Comparison of ENCODE assay signal across 29 cellular contexts in genomic region chr1:50707824-50708223, GRCh38.
"Had no signal": no experiment of that assay in that cellular context is flagged by ENCODE, and none has a peak within 500 bp of the region (broad histone marks: within the 10 kb centered on the region; RNA-seq: fewer than 3 reads in every experiment).

No MANE protein-coding gene starts in this region.

- DNase-seq: activated CD4-positive, alpha-beta T cell treated with anti-CD3 and anti-CD28 coated beads for 36 hours; activated CD4-positive, alpha-beta T cell treated with anti-CD3 and anti-CD28 coated beads, Interleukin-2, amount 50 U/mL, for 48 hours; activated CD4-positive, CD25-positive, alpha-beta regulatory T cell; activated effector memory CD4-positive, alpha-beta T cell treated with Interleukin-2 at 50 U/mL for 16 hours; activated naive CD4-positive, alpha-beta T cell; activated naive CD8-positive, alpha-beta T cell treated with anti-CD3 and anti-CD28 coated beads, Interleukin-2, amount 50 U/mL, for 24 hours; activated T-cell treated with anti-CD3 and anti-CD28 coated beads for 4 hours; amniotic stem cell; body of pancreas; central memory CD4-positive, alpha-beta T cell; KG1; NCI-H1092; NCI-H1417; NCI-H1930; NCI-H2171 treated with DMSO at 0.1 percent for 48 hours; NCI-H226; NCI-H526; NCI-H774; NK-92 treated with Interleukin-12 subunit alpha and Interleukin-12 subunit beta, amount 100 ng/mL, for 24 hours; OCI-M1; RPMI8226; T-cell had no signal

- H3K27ac ChIP-seq: ascending aorta, body of pancreas, SK-N-MC, VCaP had no signal

- ATAC-seq: activated CD4-positive, alpha-beta T cell treated with anti-CD3 and anti-CD28 coated beads for 36 hours; activated naive CD8-positive, alpha-beta T cell treated with anti-CD3 and anti-CD28 coated beads, Interleukin-2, amount 50 U/mL, for 24 hours; body of pancreas; Panc1; Right ventricle myocardium inferior; T-cell had no signal

- H3K36me3 Mint-ChIP-seq: IgD-negative memory B cell, T-cell had no signal

- H3K27me3 Mint-ChIP-seq: activated CD4-positive, alpha-beta T cell treated with anti-CD3 and anti-CD28 coated beads for 36 hours; activated naive CD4-positive, alpha-beta T cell treated with anti-CD3 and anti-CD28 coated beads, Interleukin-2, amount 50 U/mL, for 24 hours; activated naive CD8-positive, alpha-beta T cell treated with anti-CD3 and anti-CD28 coated beads, Interleukin-2, amount 50 U/mL, for 24 hours; IgD-negative memory B cell; T-cell had no signal

- H3K9me3 Mint-ChIP-seq: activated naive CD4-positive, alpha-beta T cell treated with anti-CD3 and anti-CD28 coated beads, Interleukin-2, amount 50 U/mL, for 24 hours; activated naive CD8-positive, alpha-beta T cell treated with anti-CD3 and anti-CD28 coated beads, Interleukin-2, amount 50 U/mL, for 24 hours; IgD-negative memory B cell; T-cell had no signal

- H3K27ac Mint-ChIP-seq: activated CD4-positive, alpha-beta T cell treated with anti-CD3 and anti-CD28 coated beads for 36 hours; activated naive CD4-positive, alpha-beta T cell treated with anti-CD3 and anti-CD28 coated beads, Interleukin-2, amount 50 U/mL, for 24 hours; activated naive CD8-positive, alpha-beta T cell treated with anti-CD3 and anti-CD28 coated beads, Interleukin-2, amount 50 U/mL, for 24 hours; IgD-negative memory B cell had no signal

- H3K4me3 Mint-ChIP-seq: activated CD4-positive, alpha-beta T cell treated with anti-CD3 and anti-CD28 coated beads for 36 hours; activated naive CD4-positive, alpha-beta T cell treated with anti-CD3 and anti-CD28 coated beads, Interleukin-2, amount 50 U/mL, for 24 hours; activated naive CD8-positive, alpha-beta T cell treated with anti-CD3 and anti-CD28 coated beads, Interleukin-2, amount 50 U/mL, for 24 hours; IgD-negative memory B cell; T-cell had no signal

- H3K27me3 ChIP-seq: ascending aorta, body of pancreas had no signal

- H3K9me3 ChIP-seq: ascending aorta, body of pancreas had no signal

- H3K36me3 ChIP-seq: ascending aorta had no signal

- H3K4me3 ChIP-seq: ascending aorta, body of pancreas, SK-N-MC had no signal
